1 cellular context compared by ENCODE assay signal in genomic region chr14:63394432-63394831, GRCh38.
TF ChIP-seq lines count a peak whose summit lies in the region.

No MANE protein-coding gene starts in this region.

TF ChIP-seq in HepG2, 621 proteins besides CTCF, POLR2A, EP300 and RAD21 (continued from another document):
- TF ChIP-seq ZNF414 (CRISPR knock-in tag; IDR thresholded peaks at IDR 0.05), result no peak
